In genomic region chr15:101014921-101015841, GRCh38 we compare ENCODE assay signal across 8 cellular contexts.
A peak's percentile ranks its signal among the peaks of the same experiment; 100 is the strongest.
DNase-seq lines count a peak whose midpoint lies in the region; FAIRE-seq and TF ChIP-seq lines count a peak whose summit lies in the region.

No MANE protein-coding gene starts in this region.

- H3K4me3 Mint-ChIP-seq in T-helper 2 cell treated with Interferon-gamma antibody and Interleukin-4, amounts not matched to agents 5 μg/mL and 100 μg/mL, for 36 hours, result no peak overlapping the region

- TF ChIP-seq CTCF in ascending aorta (IDR thresholded peaks at IDR 0.05) (peak; percentile 62 to 90 (median 75)), hepatocyte (IDR thresholded peaks at IDR 0.05; ENCODE audit: poor library complexity) (peak; percentile 94)

- H4K20me1 ChIP-seq in hepatocyte (ENCODE audit: insufficient read depth, poor library complexity, severe bottlenecking), result no peaks in the 10 kb centered on the region

- WGBS in hepatocyte (ENCODE audit: low lambda C conversion rate, missing lambda C conversion rate), result 54% methylated on average over 27 of the region's 27 CpGs
- 52 to 57% (median 53%) methylated on average over 27 of the region's 27 CpGs for WGBS in small intestine, 3 donors

- no peaks in the 10 kb centered on the region for H3K79me2 ChIP-seq in hepatocyte

- peaks cover 2% of the 10 kb centered on the region for H3K4me1 Mint-ChIP-seq in T-helper 2 cell treated with Interferon-gamma antibody and Interleukin-4, amounts not matched to agents 5 μg/mL and 100 μg/mL, for 36 hours (ENCODE audit: low read depth)

- no peak overlapping the region for H3K4me3 ChIP-seq in ascending aorta
- no peak overlapping the region for H3K4me3 ChIP-seq in hepatocyte
- no peak overlapping the region for H3K4me3 ChIP-seq in small intestine (ENCODE audit: low read depth in 1 of 2, low read length in 2 of 2)

- H3K9me2 ChIP-seq in hepatocyte (replicated peaks; ENCODE audit: insufficient read depth), result no peaks in the 10 kb centered on the region

- intact Hi-C loops in ascending aorta (cut with DNase I), result loop anchor here (1.0 to 5.0 kb wide), 2 partner anchors 77 to 243 kb away; no protein-coding TSS in a partner anchor

- DNase-seq in NCI-H1694 (lab: John Stamatoyannopoulos, UW) (peak; percentile 46), NCI-H1694 treated with DMSO at 0.1 percent for 48 hours (lab: John Stamatoyannopoulos, UW) (no peak), LHCN-M2 (ENCODE audit: low read depth) (peak; percentile 51), ascending aorta (ENCODE audit: low spot score in 2 of 2) (peak in 1 of 2 donors; percentile 81), hepatocyte (ENCODE audit: low spot score) (peak; percentile 83), small intestine (peak; percentile 56), GOT3 (lab: John Stamatoyannopoulos, UW) (no peak)
- DNase-seq in T-helper 2 cell treated with Interferon-gamma antibody and Interleukin-4, amounts not matched to agents 5 μg/mL and 100 μg/mL, for 36 hours (ENCODE audit: low spot score), result peak; percentile 53

- no peak overlapping the region for H3K27ac Mint-ChIP-seq in T-helper 2 cell treated with Interferon-gamma antibody and Interleukin-4, amounts not matched to agents 5 μg/mL and 100 μg/mL, for 36 hours

- H3K9me3 ChIP-seq in ascending aorta (no peaks in the 10 kb centered on the region), hepatocyte (ENCODE audit: low read depth) (no peaks in the 10 kb centered on the region), small intestine (ENCODE audit: control insufficient read depth, low read depth) (no peaks in the 10 kb centered on the region)

- no peaks in the 10 kb centered on the region for H3K9me3 Mint-ChIP-seq in T-helper 2 cell treated with Interferon-gamma antibody and Interleukin-4, amounts not matched to agents 5 μg/mL and 100 μg/mL, for 36 hours

- H3K27me3 ChIP-seq in ascending aorta, result no peaks in the 10 kb centered on the region
- H3K27me3 ChIP-seq in hepatocyte, result no peaks in the 10 kb centered on the region
- no peaks in the 10 kb centered on the region for H3K27me3 ChIP-seq in small intestine (ENCODE audit: control insufficient read depth in 2 of 2, insufficient read depth in 2 of 2, low read length in 2 of 2)

- H3K27ac ChIP-seq in ascending aorta, result no peak overlapping the region
- no peak overlapping the region for H3K27ac ChIP-seq in hepatocyte
- H3K27ac ChIP-seq in small intestine (ENCODE audit: low read depth in 1 of 2, low read length in 1 of 2), result no peak overlapping the region

- FAIRE-seq in small intestine (lab: Jason Lieb, UNC), result no peak

- H3K4me1 ChIP-seq in ascending aorta (no peaks in the 10 kb centered on the region), hepatocyte (ENCODE audit: insufficient read depth) (no peaks in the 10 kb centered on the region), small intestine (ENCODE audit: control insufficient read depth in 2 of 2, insufficient read depth in 1 of 2, low read depth in 1 of 2, low read length in 1 of 2) (no peaks in the 10 kb centered on the region)

- no peak overlapping the region for H3K4me2 ChIP-seq in hepatocyte

- no peak overlapping the region for H2AFZ ChIP-seq in hepatocyte

- H3K36me3 ChIP-seq in ascending aorta, result peaks cover 7 to 25% of the 10 kb centered on the region in 2 donors
- H3K36me3 ChIP-seq in hepatocyte (replicated peaks; ENCODE audit: insufficient read depth, low read depth), result no peaks in the 10 kb centered on the region
- H3K36me3 ChIP-seq in small intestine (ENCODE audit: control insufficient read depth in 2 of 2, insufficient read depth in 2 of 2, low read length in 2 of 2), result peaks cover 0 to 4% of the 10 kb centered on the region in 2 donors

- H3K36me3 Mint-ChIP-seq in T-helper 2 cell treated with Interferon-gamma antibody and Interleukin-4, amounts not matched to agents 5 μg/mL and 100 μg/mL, for 36 hours (ENCODE audit: low read depth), result no peaks in the 10 kb centered on the region

- no peaks in the 10 kb centered on the region for H3K27me3 Mint-ChIP-seq in T-helper 2 cell treated with Interferon-gamma antibody and Interleukin-4, amounts not matched to agents 5 μg/mL and 100 μg/mL, for 36 hours (ENCODE audit: low read depth)

Comparison
In these comparisons a context has a peak if more than half of its experiments do, and no peak if none do; other contexts are left out.
1. DNase-seq: peak in NCI-H1694 (single experiment), LHCN-M2 (single experiment), T-helper 2 cell treated with Interferon-gamma antibody and Interleukin-4, amounts not matched to agents 5 μg/mL and 100 μg/mL, for 36 hours (single experiment), hepatocyte (single experiment) and small intestine (single experiment); none in NCI-H1694 treated with DMSO at 0.1 percent for 48 hours (single experiment) and GOT3 (single experiment).